ENCODE assay signal across 1 cellular context in the genomic region with DNA sequence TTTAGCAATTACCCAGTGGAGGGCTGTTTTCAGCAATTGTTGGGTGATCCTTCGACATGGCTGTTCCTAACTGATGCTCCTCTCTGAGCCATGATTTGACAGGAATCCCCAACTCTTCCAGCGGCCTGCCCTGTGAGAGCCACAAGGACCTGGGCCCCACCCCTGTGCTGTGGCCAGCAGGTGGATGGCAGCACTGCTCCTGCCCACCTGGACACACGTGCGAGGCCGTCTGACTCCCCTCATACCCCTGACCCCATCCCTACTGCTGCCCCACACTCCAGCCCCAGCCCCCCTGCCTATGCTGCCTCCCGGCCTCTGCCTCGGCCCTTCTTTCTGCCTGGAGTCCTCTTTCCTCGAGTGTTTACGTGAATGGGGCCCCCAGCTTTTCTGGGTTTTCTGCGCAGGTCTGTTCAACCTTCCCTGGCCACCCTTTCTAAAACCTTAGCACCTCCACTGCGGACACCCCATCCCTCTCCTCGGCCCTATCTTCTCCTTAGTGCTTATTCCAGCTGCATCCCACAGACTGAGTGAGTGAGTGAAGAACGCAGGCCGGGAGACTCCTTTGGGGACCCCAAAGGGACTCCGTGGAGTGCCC.
TF ChIP-seq lines count a peak whose summit lies in the region.

No MANE protein-coding gene starts in this region.

TF ChIP-seq in HepG2, 621 proteins besides CTCF, POLR2A, EP300 and RAD21 (continued from another document):
- TF ChIP-seq, protein P1, sequence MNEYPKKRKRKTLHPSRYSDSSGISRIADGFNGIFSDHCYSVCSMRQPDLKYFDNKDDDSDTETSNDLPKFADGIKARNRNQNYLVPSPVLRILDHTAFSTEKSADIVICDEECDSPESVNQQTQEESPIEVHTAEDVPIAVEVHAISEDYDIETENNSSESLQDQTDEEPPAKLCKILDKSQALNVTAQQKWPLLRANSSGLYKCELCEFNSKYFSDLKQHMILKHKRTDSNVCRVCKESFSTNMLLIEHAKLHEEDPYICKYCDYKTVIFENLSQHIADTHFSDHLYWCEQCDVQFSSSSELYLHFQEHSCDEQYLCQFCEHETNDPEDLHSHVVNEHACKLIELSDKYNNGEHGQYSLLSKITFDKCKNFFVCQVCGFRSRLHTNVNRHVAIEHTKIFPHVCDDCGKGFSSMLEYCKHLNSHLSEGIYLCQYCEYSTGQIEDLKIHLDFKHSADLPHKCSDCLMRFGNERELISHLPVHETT (CRISPR knock-in tag; conservative IDR thresholded peaks at IDR 0.05) = no peak
- TF ChIP-seq ZNF589 (CRISPR knock-in tag; conservative IDR thresholded peaks at IDR 0.05) (no peak), ZSCAN12 (CRISPR knock-in tag; IDR thresholded peaks at IDR 0.05) (no peak), RBAK (CRISPR knock-in tag; IDR thresholded peaks at IDR 0.05) (no peak), SAFB2 (CRISPR knock-in tag; IDR thresholded peaks at IDR 0.05; ENCODE audit: borderline replicate concordance, low read depth) (no peak)
- TF ChIP-seq, protein P2, sequence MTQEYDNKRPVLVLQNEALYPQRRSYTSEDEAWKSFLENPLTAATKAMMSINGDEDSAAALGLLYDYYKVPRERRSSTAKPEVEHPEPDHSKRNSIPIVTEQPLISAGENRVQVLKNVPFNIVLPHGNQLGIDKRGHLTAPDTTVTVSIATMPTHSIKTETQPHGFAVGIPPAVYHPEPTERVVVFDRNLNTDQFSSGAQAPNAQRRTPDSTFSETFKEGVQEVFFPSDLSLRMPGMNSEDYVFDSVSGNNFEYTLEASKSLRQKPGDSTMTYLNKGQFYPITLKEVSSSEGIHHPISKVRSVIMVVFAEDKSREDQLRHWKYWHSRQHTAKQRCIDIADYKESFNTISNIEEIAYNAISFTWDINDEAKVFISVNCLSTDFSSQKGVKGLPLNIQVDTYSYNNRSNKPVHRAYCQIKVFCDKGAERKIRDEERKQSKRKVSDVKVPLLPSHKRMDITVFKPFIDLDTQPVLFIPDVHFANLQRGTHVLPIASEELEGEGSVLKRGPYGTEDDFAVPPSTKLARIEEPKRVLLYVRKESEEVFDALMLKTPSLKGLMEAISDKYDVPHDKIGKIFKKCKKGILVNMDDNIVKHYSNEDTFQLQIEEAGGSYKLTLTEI (CRISPR knock-in tag; conservative IDR thresholded peaks at IDR 0.05) = no peak
